Comparison of ENCODE assay signal across 8 cellular contexts in the genomic region with DNA sequence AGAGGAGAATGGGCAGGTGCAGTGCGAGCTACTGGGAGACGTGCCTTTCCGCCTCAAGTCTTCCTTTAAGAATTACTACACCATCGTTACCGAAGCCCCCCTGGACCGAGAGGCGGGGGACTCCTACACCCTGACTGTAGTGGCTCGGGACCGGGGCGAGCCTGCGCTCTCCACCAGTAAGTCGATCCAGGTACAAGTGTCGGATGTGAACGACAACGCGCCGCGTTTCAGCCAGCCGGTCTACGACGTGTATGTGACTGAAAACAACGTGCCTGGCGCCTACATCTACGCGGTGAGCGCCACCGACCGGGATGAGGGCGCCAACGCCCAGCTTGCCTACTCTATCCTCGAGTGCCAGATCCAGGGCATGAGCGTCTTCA. TPM values are rescaled to one million over a fixed set of nuclear protein-coding genes. Genes with fewer than 3 reads are reported as not detected.
DNase-seq lines count a peak whose midpoint lies in the region; ATAC-seq and TF ChIP-seq lines count a peak whose summit lies in the region.

No MANE protein-coding gene starts in this region.

- H3K4me1 Mint-ChIP-seq in activated T-cell treated with anti-CD3 and anti-CD28 coated beads, Interleukin-2, amount 50 U/mL, for 24 hours (ENCODE audit: low read depth) = peaks cover 22% of the 10 kb centered on the region

- no peak overlapping the region for H3K27ac Mint-ChIP-seq in activated T-cell treated with anti-CD3 and anti-CD28 coated beads, Interleukin-2, amount 50 U/mL, for 24 hours

- H3K4me1 ChIP-seq in testis = peaks cover 6% of the 10 kb centered on the region

- H3K9me3 Mint-ChIP-seq in activated T-cell treated with anti-CD3 and anti-CD28 coated beads, Interleukin-2, amount 50 U/mL, for 24 hours = no peaks in the 10 kb centered on the region

- H3K4me3 Mint-ChIP-seq in activated T-cell treated with anti-CD3 and anti-CD28 coated beads, Interleukin-2, amount 50 U/mL, for 24 hours = no peak overlapping the region

- peaks cover 2% of the 10 kb centered on the region for H3K27me3 ChIP-seq in layer of hippocampus (ENCODE audit: control insufficient read depth, insufficient read depth, low read length)
- H3K27me3 ChIP-seq in testis = no peaks in the 10 kb centered on the region

- intact Hi-C loops in testis (cut with DNase I; ENCODE audit: low total_unique reads) = no loop called here

- DNase-seq in activated T-cell treated with anti-CD3 and anti-CD28 coated beads, Interleukin-2, amount 50 U/mL, for 24 hours = peak; percentile 24
- DNase-seq in activated T-cell treated with anti-CD3 and anti-CD28 coated beads for 4 hours = no peak
- DNase-seq in anterior cingulate cortex (lab: John Stamatoyannopoulos, UW) = peak in 51 of 58 donors; percentile 35 to 79 (median 63)
- no peak for DNase-seq in testis

- H3K27ac ChIP-seq in layer of hippocampus (ENCODE audit: low read depth, low read length) (peak overlapping the region; percentile 87), testis (no peak overlapping the region)

- no peak for ATAC-seq in GM21723 (IDR thresholded peaks at IDR 0.05; ENCODE audit: unreplicated experiment)
- no peak for ATAC-seq in HG02588 (IDR thresholded peaks at IDR 0.05; ENCODE audit: unreplicated experiment)
- ATAC-seq in HG02884 (IDR thresholded peaks at IDR 0.05; ENCODE audit: unreplicated experiment) = no peak

- WGBS in testis, 2 donors = 1% methylated on average over 27 of the region's 32 CpGs; no CpG with 5 or more reads in 1 of the 2 donors

- TF ChIP-seq POLR2A in testis (IDR thresholded peaks at IDR 0.05) = no peak

- H3K4me3 ChIP-seq in testis = peak overlapping the region; percentile 29 to 49

- no peaks in the 10 kb centered on the region for H3K9me3 ChIP-seq in testis

- no peaks in the 10 kb centered on the region for H3K36me3 Mint-ChIP-seq in activated T-cell treated with anti-CD3 and anti-CD28 coated beads, Interleukin-2, amount 50 U/mL, for 24 hours (ENCODE audit: low read depth)

- H3K36me3 ChIP-seq in testis (ENCODE audit: low read depth, missing control alignments) = no peaks in the 10 kb centered on the region

- no peak for TF ChIP-seq CTCF in testis (IDR thresholded peaks at IDR 0.05)

- peaks cover 82% of the 10 kb centered on the region for H3K27me3 Mint-ChIP-seq in activated T-cell treated with anti-CD3 and anti-CD28 coated beads, Interleukin-2, amount 50 U/mL, for 24 hours

RNA-seq across cellular contexts. Expression of gene PCDH10, which starts 2.2 kb away (rescaled TPM):
- total RNA-seq in testis = 1 to 10 TPM; 3.3 to 7.2 TPM
- polyA plus RNA-seq in testis (ENCODE audit: insufficient read depth, low read depth, low replicate concordance) = 5.2 TPM

Comparison
In these comparisons a context has a peak if more than half of its experiments do, and no peak if none do; other contexts are left out.
1. DNase-seq: peak in activated T-cell treated with anti-CD3 and anti-CD28 coated beads, Interleukin-2, amount 50 U/mL, for 24 hours (single experiment) and anterior cingulate cortex (51 of 58); none in activated T-cell treated with anti-CD3 and anti-CD28 coated beads for 4 hours (single experiment) and testis (single experiment).